Comparison of ENCODE assay signal across 9 cellular contexts in genomic region chr5:11182441-11183080, GRCh38.
DNase-seq lines count a peak whose midpoint lies in the region; ATAC-seq and TF ChIP-seq lines count a peak whose summit lies in the region.
"Had no signal": no experiment of that assay in that cellular context is flagged by ENCODE, and none has a peak within 500 bp of the region (broad histone marks: within the 10 kb centered on the region; RNA-seq: fewer than 3 reads in every experiment).

No MANE protein-coding gene starts in this region.

- CTCF ChIA-PET in WTC11 (lab: Charles Lee) = interaction anchor here (0.6 to 1.4 kb wide), 13 partner anchors 12 to 487 kb away, joined by 3 to 9 read pairs (median 3); no protein-coding TSS in a partner anchor
- CTCF ChIA-PET in activated CD8-positive, alpha-beta memory T cell treated with anti-CD3 and anti-CD28 coated beads, Interleukin-2, amount 10 ng/mL, durations not matched to agents 7 days and 5 days (lab: Charles Lee) = no interaction called here

- no peaks in the 10 kb centered on the region for H3K79me2 ChIP-seq in Loucy (ENCODE audit: insufficient read depth, low read length)

- no peaks in the 10 kb centered on the region for H3K36me3 ChIP-seq in Loucy (ENCODE audit: insufficient read depth, low read length)
- H3K36me3 ChIP-seq: HAP-1 had no signal

- ATAC-seq in GM18511 (IDR thresholded peaks at IDR 0.05; ENCODE audit: unreplicated experiment) = peak; percentile 63
- peak; percentile 83 for ATAC-seq in WTC11
- no peak for ATAC-seq in HG03439 (IDR thresholded peaks at IDR 0.05; ENCODE audit: unreplicated experiment)
- no peak for ATAC-seq in activated CD8-positive, alpha-beta memory T cell treated with anti-CD3 and anti-CD28 coated beads, Interleukin-2, amount 10 ng/mL, durations not matched to agents 7 days and 5 days
- no peak for ATAC-seq in GM19023 (IDR thresholded peaks at IDR 0.05; ENCODE audit: unreplicated experiment)

- no peak overlapping the region for H3K9ac ChIP-seq in Loucy (ENCODE audit: low read depth, low read length, poor library complexity, severe bottlenecking)

- H3K27me3 ChIP-seq in Loucy (ENCODE audit: insufficient read depth, low read length, poor library complexity, severe bottlenecking) = no peaks in the 10 kb centered on the region

- no peak overlapping the region for H2AFZ ChIP-seq in Loucy (ENCODE audit: low read length)

- DNase-seq in AG08395 (ENCODE audit: low spot score) (peak; percentile 47), WTC11 (ENCODE audit: low spot score) (peak; percentile 22), kidney tubule cell (ENCODE audit: low spot score) (peak; percentile 49)
- no peak for DNase-seq in activated CD8-positive, alpha-beta memory T cell treated with anti-CD3 and anti-CD28 coated beads, Interleukin-2, amount 10 ng/mL, durations not matched to agents 7 days and 5 days

- no peak overlapping the region for H3K4me3 ChIP-seq in Loucy (ENCODE audit: low read length, poor library complexity, severe bottlenecking)
- H3K4me3 ChIP-seq: HAP-1 had no signal

- H3K4me1 ChIP-seq in Loucy (ENCODE audit: insufficient read depth, low read length, poor library complexity, severe bottlenecking) = no peaks in the 10 kb centered on the region
- H3K4me1 ChIP-seq: HAP-1 had no signal

- no peaks in the 10 kb centered on the region for H3K36me3 Mint-ChIP-seq in WTC11
- no peaks in the 10 kb centered on the region for H3K36me3 Mint-ChIP-seq in activated CD8-positive, alpha-beta memory T cell treated with anti-CD3 and anti-CD28 coated beads, Interleukin-2, amount 10 ng/mL, durations not matched to agents 7 days and 5 days

- H3K27me3 Mint-ChIP-seq in WTC11 (ENCODE audit: low read depth) = no peaks in the 10 kb centered on the region; the same call in 1 of the 2 replicates
- no peaks in the 10 kb centered on the region for H3K27me3 Mint-ChIP-seq in activated CD8-positive, alpha-beta memory T cell treated with anti-CD3 and anti-CD28 coated beads, Interleukin-2, amount 10 ng/mL, durations not matched to agents 7 days and 5 days

- H3K4me1 Mint-ChIP-seq in WTC11 = no peaks in the 10 kb centered on the region
- H3K4me1 Mint-ChIP-seq in activated CD8-positive, alpha-beta memory T cell treated with anti-CD3 and anti-CD28 coated beads, Interleukin-2, amount 10 ng/mL, durations not matched to agents 7 days and 5 days = no peaks in the 10 kb centered on the region

- H3K4me2 ChIP-seq in Loucy (ENCODE audit: low read depth, low read length, poor library complexity, severe bottlenecking) = no peak overlapping the region

- POLR2A ChIA-PET in WTC11 (lab: Charles Lee) = no interaction called here

- no peaks in the 10 kb centered on the region for H3K9me2 ChIP-seq in Loucy (replicated peaks; ENCODE audit: low read depth, low read length)

- TF ChIP-seq CTCF in Loucy (conservative IDR thresholded peaks at IDR 0.05; ENCODE audit: low read length) (peak; percentile 70), WTC11 (IDR thresholded peaks at IDR 0.05) (peak; percentile 33)

- H3K27ac Mint-ChIP-seq in WTC11 = no peak overlapping the region
- no peak overlapping the region for H3K27ac Mint-ChIP-seq in activated CD8-positive, alpha-beta memory T cell treated with anti-CD3 and anti-CD28 coated beads, Interleukin-2, amount 10 ng/mL, durations not matched to agents 7 days and 5 days

- H3K4me3 Mint-ChIP-seq in WTC11 = no peak overlapping the region
- no peak overlapping the region for H3K4me3 Mint-ChIP-seq in activated CD8-positive, alpha-beta memory T cell treated with anti-CD3 and anti-CD28 coated beads, Interleukin-2, amount 10 ng/mL, durations not matched to agents 7 days and 5 days

- no peaks in the 10 kb centered on the region for H3K9me3 ChIP-seq in Loucy (ENCODE audit: insufficient read depth, low read depth, low read length)
- H3K9me3 ChIP-seq: HAP-1 had no signal

- no peaks in the 10 kb centered on the region for H3F3A ChIP-seq in Loucy (ENCODE audit: low read depth)

- peaks cover 7% of the 10 kb centered on the region for H3K9me3 Mint-ChIP-seq in WTC11
- H3K9me3 Mint-ChIP-seq in activated CD8-positive, alpha-beta memory T cell treated with anti-CD3 and anti-CD28 coated beads, Interleukin-2, amount 10 ng/mL, durations not matched to agents 7 days and 5 days (ENCODE audit: low read depth) = no peaks in the 10 kb centered on the region

- no peaks in the 10 kb centered on the region for H4K20me1 ChIP-seq in Loucy (ENCODE audit: insufficient read depth, low read length, poor library complexity, severe bottlenecking)

TF ChIP-seq in WTC11, 78 proteins besides CTCF, POLR2A, EP300 and RAD21 (continues in another document):
- TF ChIP-seq SP1 (CRISPR knock-in tag; conservative IDR thresholded peaks at IDR 0.05) (no peak), NFYB (CRISPR knock-in tag; conservative IDR thresholded peaks at IDR 0.05; ENCODE audit: low read depth) (no peak), ZMAT4 (CRISPR knock-in tag; IDR thresholded peaks at IDR 0.05) (no peak), STAT6 (CRISPR knock-in tag; conservative IDR thresholded peaks at IDR 0.05; ENCODE audit: low read depth) (no peak), SOX15 (CRISPR knock-in tag; IDR thresholded peaks at IDR 0.05) (no peak), ATF2 (CRISPR knock-in tag; IDR thresholded peaks at IDR 0.05; ENCODE audit: borderline replicate concordance, low read depth) (no peak), ATF3 (CRISPR knock-in tag; conservative IDR thresholded peaks at IDR 0.05) (no peak), AR (CRISPR knock-in tag; IDR thresholded peaks at IDR 0.05) (no peak)

Comparison
In these comparisons a context has a peak if more than half of its experiments do, and no peak if none do; other contexts are left out.
1. ATAC-seq: peak in GM18511 (single experiment) and WTC11 (single experiment); none in HG03439 (single experiment), activated CD8-positive, alpha-beta memory T cell treated with anti-CD3 and anti-CD28 coated beads, Interleukin-2, amount 10 ng/mL, durations not matched to agents 7 days and 5 days (single experiment) and GM19023 (single experiment).